In genomic region chr12:68609955-68610434, GRCh38 we compare ENCODE assay signal across 1 cellular context.
A peak's percentile ranks its signal among the peaks of the same experiment; 100 is the strongest.
TF ChIP-seq lines count a peak whose summit lies in the region.

No MANE protein-coding gene starts in this region.

TF ChIP-seq in K562, 482 proteins besides CTCF, POLR2A, EP300 and RAD21 (continued from another document and continues in another):
- TF ChIP-seq, protein P1, sequence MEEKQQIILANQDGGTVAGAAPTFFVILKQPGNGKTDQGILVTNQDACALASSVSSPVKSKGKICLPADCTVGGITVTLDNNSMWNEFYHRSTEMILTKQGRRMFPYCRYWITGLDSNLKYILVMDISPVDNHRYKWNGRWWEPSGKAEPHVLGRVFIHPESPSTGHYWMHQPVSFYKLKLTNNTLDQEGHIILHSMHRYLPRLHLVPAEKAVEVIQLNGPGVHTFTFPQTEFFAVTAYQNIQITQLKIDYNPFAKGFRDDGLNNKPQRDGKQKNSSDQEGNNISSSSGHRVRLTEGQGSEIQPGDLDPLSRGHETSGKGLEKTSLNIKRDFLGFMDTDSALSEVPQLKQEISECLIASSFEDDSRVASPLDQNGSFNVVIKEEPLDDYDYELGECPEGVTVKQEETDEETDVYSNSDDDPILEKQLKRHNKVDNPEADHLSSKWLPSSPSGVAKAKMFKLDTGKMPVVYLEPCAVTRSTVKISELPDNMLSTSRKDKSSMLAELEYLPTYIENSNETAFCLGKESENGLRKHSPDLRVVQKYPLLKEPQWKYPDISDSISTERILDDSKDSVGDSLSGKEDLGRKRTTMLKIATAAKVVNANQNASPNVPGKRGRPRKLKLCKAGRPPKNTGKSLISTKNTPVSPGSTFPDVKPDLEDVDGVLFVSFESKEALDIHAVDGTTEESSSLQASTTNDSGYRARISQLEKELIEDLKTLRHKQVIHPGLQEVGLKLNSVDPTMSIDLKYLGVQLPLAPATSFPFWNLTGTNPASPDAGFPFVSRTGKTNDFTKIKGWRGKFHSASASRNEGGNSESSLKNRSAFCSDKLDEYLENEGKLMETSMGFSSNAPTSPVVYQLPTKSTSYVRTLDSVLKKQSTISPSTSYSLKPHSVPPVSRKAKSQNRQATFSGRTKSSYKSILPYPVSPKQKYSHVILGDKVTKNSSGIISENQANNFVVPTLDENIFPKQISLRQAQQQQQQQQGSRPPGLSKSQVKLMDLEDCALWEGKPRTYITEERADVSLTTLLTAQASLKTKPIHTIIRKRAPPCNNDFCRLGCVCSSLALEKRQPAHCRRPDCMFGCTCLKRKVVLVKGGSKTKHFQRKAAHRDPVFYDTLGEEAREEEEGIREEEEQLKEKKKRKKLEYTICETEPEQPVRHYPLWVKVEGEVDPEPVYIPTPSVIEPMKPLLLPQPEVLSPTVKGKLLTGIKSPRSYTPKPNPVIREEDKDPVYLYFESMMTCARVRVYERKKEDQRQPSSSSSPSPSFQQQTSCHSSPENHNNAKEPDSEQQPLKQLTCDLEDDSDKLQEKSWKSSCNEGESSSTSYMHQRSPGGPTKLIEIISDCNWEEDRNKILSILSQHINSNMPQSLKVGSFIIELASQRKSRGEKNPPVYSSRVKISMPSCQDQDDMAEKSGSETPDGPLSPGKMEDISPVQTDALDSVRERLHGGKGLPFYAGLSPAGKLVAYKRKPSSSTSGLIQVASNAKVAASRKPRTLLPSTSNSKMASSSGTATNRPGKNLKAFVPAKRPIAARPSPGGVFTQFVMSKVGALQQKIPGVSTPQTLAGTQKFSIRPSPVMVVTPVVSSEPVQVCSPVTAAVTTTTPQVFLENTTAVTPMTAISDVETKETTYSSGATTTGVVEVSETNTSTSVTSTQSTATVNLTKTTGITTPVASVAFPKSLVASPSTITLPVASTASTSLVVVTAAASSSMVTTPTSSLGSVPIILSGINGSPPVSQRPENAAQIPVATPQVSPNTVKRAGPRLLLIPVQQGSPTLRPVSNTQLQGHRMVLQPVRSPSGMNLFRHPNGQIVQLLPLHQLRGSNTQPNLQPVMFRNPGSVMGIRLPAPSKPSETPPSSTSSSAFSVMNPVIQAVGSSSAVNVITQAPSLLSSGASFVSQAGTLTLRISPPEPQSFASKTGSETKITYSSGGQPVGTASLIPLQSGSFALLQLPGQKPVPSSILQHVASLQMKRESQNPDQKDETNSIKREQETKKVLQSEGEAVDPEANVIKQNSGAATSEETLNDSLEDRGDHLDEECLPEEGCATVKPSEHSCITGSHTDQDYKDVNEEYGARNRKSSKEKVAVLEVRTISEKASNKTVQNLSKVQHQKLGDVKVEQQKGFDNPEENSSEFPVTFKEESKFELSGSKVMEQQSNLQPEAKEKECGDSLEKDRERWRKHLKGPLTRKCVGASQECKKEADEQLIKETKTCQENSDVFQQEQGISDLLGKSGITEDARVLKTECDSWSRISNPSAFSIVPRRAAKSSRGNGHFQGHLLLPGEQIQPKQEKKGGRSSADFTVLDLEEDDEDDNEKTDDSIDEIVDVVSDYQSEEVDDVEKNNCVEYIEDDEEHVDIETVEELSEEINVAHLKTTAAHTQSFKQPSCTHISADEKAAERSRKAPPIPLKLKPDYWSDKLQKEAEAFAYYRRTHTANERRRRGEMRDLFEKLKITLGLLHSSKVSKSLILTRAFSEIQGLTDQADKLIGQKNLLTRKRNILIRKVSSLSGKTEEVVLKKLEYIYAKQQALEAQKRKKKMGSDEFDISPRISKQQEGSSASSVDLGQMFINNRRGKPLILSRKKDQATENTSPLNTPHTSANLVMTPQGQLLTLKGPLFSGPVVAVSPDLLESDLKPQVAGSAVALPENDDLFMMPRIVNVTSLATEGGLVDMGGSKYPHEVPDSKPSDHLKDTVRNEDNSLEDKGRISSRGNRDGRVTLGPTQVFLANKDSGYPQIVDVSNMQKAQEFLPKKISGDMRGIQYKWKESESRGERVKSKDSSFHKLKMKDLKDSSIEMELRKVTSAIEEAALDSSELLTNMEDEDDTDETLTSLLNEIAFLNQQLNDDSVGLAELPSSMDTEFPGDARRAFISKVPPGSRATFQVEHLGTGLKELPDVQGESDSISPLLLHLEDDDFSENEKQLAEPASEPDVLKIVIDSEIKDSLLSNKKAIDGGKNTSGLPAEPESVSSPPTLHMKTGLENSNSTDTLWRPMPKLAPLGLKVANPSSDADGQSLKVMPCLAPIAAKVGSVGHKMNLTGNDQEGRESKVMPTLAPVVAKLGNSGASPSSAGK (IDR thresholded peaks at IDR 0.05) = peak; percentile 87
- TF ChIP-seq SAFB (IDR thresholded peaks at IDR 0.05; ENCODE audit: borderline replicate concordance, low read depth, low read length) = no peak
- TF ChIP-seq ZBTB8A (IDR thresholded peaks at IDR 0.05; ENCODE audit: partially characterized antibody) = no peak
- no peak for TF ChIP-seq PML (IDR thresholded peaks at IDR 0.05; ENCODE audit: low read length)
- no peak for TF ChIP-seq U2AF1 (optimal IDR thresholded peaks at IDR 0.05; ENCODE audit: low read depth, low read length)
- TF ChIP-seq, protein P2, sequence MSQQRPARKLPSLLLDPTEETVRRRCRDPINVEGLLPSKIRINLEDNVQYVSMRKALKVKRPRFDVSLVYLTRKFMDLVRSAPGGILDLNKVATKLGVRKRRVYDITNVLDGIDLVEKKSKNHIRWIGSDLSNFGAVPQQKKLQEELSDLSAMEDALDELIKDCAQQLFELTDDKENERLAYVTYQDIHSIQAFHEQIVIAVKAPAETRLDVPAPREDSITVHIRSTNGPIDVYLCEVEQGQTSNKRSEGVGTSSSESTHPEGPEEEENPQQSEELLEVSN (IDR thresholded peaks at IDR 0.05; ENCODE audit: borderline replicate concordance in 1 of 2, extremely low read depth in 1 of 2, insufficient read depth in 1 of 2, insufficient read length in 1 of 2, low read depth in 1 of 2, low read length in 1 of 2, poor library complexity in 1 of 2, severe bottlenecking in 1 of 2) = peak; percentile 63 to 84
- 0 out of 2 replicates have a peak, but pooled peaks have one; percentile 47 for TF ChIP-seq E2F3 (CRISPR knock-in tag; IDR thresholded peaks at IDR 0.05)
- no peak for TF ChIP-seq BACH1 (tag; IDR thresholded peaks at IDR 0.05)
- 0 out of 2 replicates have a peak, but pooled peaks have one; percentile 29 for TF ChIP-seq GATAD2A (IDR thresholded peaks at IDR 0.05)
- TF ChIP-seq ETV6 (IDR thresholded peaks at IDR 0.05; ENCODE audit: borderline replicate concordance in 1 of 2, low read depth in 2 of 2, low read length in 1 of 2) = no peak
- TF ChIP-seq ETV6 (CRISPR knock-in tag; IDR thresholded peaks at IDR 0.05; ENCODE audit: borderline replicate concordance) = 0 out of 2 replicates have a peak, but pooled peaks have one; percentile 27
- no peak for TF ChIP-seq POLR3A (IDR thresholded peaks at IDR 0.05; ENCODE audit: borderline replicate concordance, extremely low read depth, insufficient read depth, insufficient read length)
- no peak for TF ChIP-seq SMARCE1 (IDR thresholded peaks at IDR 0.05)
- TF ChIP-seq MED1 (CRISPR knock-in tag; IDR thresholded peaks at IDR 0.05; ENCODE audit: borderline replicate concordance) = no peak
- peak; percentile 33; the same call in 1 of the 2 replicates for TF ChIP-seq MAX (CRISPR knock-in tag; IDR thresholded peaks at IDR 0.05)
- no peak for TF ChIP-seq PHF8 (IDR thresholded peaks at IDR 0.05; ENCODE audit: borderline replicate concordance, low read length)
- no peak for TF ChIP-seq XRCC3 (IDR thresholded peaks at IDR 0.05)
- no peak for TF ChIP-seq KLF10 (CRISPR knock-in tag; IDR thresholded peaks at IDR 0.05)
- TF ChIP-seq ZNF407 (IDR thresholded peaks at IDR 0.05; ENCODE audit: low read depth) = no peak
- no peak for TF ChIP-seq ILK (tag; IDR thresholded peaks at IDR 0.05; ENCODE audit: borderline replicate concordance, low read depth)
- TF ChIP-seq PTBP1 (IDR thresholded peaks at IDR 0.05; ENCODE audit: low read depth, low read length) = no peak
- peak; percentile 4 for TF ChIP-seq ASH1L (IDR thresholded peaks at IDR 0.05; ENCODE audit: borderline replicate concordance, low read depth, partially characterized antibody)
- TF ChIP-seq, protein P3, sequence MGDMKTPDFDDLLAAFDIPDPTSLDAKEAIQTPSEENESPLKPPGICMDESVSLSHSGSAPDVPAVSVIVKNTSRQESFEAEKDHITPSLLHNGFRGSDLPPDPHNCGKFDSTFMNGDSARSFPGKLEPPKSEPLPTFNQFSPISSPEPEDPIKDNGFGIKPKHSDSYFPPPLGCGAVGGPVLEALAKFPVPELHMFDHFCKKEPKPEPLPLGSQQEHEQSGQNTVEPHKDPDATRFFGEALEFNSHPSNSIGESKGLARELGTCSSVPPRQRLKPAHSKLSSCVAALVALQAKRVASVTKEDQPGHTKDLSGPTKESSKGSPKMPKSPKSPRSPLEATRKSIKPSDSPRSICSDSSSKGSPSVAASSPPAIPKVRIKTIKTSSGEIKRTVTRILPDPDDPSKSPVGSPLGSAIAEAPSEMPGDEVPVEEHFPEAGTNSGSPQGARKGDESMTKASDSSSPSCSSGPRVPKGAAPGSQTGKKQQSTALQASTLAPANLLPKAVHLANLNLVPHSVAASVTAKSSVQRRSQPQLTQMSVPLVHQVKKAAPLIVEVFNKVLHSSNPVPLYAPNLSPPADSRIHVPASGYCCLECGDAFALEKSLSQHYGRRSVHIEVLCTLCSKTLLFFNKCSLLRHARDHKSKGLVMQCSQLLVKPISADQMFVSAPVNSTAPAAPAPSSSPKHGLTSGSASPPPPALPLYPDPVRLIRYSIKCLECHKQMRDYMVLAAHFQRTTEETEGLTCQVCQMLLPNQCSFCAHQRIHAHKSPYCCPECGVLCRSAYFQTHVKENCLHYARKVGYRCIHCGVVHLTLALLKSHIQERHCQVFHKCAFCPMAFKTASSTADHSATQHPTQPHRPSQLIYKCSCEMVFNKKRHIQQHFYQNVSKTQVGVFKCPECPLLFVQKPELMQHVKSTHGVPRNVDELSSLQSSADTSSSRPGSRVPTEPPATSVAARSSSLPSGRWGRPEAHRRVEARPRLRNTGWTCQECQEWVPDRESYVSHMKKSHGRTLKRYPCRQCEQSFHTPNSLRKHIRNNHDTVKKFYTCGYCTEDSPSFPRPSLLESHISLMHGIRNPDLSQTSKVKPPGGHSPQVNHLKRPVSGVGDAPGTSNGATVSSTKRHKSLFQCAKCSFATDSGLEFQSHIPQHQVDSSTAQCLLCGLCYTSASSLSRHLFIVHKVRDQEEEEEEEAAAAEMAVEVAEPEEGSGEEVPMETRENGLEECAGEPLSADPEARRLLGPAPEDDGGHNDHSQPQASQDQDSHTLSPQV (IDR thresholded peaks at IDR 0.05) = peak; percentile 63; the same call in 1 of the 2 replicates
- no peak for TF ChIP-seq USF1 (CRISPR knock-in tag; IDR thresholded peaks at IDR 0.05)
- TF ChIP-seq HNRNPL (IDR thresholded peaks at IDR 0.05; ENCODE audit: low read depth, low read length) = no peak
- TF ChIP-seq JUND (IDR thresholded peaks at IDR 0.05; ENCODE audit: borderline replicate concordance, low read depth, low read length) = no peak
- TF ChIP-seq JUND (tag; IDR thresholded peaks at IDR 0.05; ENCODE audit: borderline replicate concordance, low read depth, low read length) = no peak
